Comparison of ENCODE assay signal across 8 cellular contexts in the genomic region with DNA sequence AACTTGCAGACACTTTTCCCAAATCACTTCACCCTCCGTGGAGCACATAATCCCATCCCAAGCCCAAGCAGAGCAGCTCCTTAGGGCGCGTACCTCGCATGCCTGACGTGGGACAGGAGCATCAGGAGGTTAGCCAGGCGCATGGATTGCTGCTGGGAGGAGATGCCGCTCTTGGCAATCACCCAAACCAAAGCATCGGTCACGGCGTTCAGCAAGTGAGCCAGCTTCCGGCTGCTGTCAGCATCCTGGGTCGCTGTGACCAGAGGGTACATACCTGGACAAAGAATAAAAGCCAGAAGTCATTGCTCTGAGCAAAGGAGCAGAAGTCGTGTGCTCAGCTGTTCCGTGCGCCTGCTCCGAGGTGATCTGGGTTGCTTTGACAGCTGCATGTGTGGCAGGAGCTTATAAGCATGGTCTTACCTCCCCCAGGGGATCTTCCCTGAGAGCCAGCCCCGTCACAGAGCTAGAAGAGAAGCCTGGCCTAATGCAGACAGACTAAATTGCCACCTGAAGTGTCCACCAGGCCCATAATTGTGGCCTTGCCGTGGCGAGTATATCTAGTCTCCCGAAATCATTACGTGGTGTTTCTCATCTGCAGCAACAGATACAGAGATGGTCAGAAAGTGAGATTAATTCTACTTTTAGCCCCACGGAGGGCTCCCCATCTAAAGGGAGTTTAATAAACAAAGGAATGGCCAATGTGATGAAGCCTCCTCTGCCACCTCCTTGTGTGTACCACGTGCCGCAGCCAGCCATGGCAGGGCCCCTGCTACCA. TPM values are rescaled to one million over a fixed set of nuclear protein-coding genes. Genes with fewer than 3 reads are reported as not detected.
DNase-seq lines count a peak whose midpoint lies in the region; ATAC-seq and TF ChIP-seq lines count a peak whose summit lies in the region.

No MANE protein-coding gene starts in this region.

- H3K27ac ChIP-seq in OCI-LY3 (ENCODE audit: low read length) = peak overlapping the region; percentile 90

- H3K4me2 ChIP-seq in OCI-LY3 (ENCODE audit: low read length) = peak overlapping the region; percentile 93

- H3K27me3 ChIP-seq in OCI-LY3 (ENCODE audit: low read depth, low read length) = peaks cover 8% of the 10 kb centered on the region

- intact Hi-C loops in lower leg skin (cut with DNase I; ENCODE audit: low total_unique reads) = no loop called here

- no peaks in the 10 kb centered on the region for H3K79me2 ChIP-seq in OCI-LY3 (ENCODE audit: low read length)

- H2AFZ ChIP-seq in OCI-LY3 (ENCODE audit: low read depth, low read length) = peak overlapping the region; percentile 37; the same call in 1 of the 2 replicates

- H3K9ac ChIP-seq in OCI-LY3 (ENCODE audit: low read length) = peak overlapping the region; percentile 52

- ATAC-seq in HG02759 (IDR thresholded peaks at IDR 0.05; ENCODE audit: unreplicated experiment) (peak; percentile 1), HG02623 (IDR thresholded peaks at IDR 0.05; ENCODE audit: unreplicated experiment) (no peak)

- no peaks in the 10 kb centered on the region for H4K20me1 ChIP-seq in OCI-LY3 (ENCODE audit: insufficient read depth, low read length)

- 52 to 66% methylated on average over 24 of the region's 24 CpGs for WGBS in lower leg skin, 2 donors

- peak; percentile 76 for DNase-seq in DMS79 (lab: John Stamatoyannopoulos, UW)
- peak; percentile 86 for DNase-seq in glomerular visceral epithelial cell (ENCODE audit: extremely low spot score)
- DNase-seq in MV-4-11 (lab: John Stamatoyannopoulos, UW) = no peak
- DNase-seq in lower leg skin (ENCODE audit: low spot score in 2 of 2) = no peak
- no peak for DNase-seq in iPS-NIHi7 (ENCODE audit: extremely low spot score)

- H3K36me3 ChIP-seq in OCI-LY3 (replicated peaks; ENCODE audit: low read depth, low read length) = no peaks in the 10 kb centered on the region

- TF ChIP-seq POLR2A in lower leg skin (IDR thresholded peaks at IDR 0.05) = no peak

- H3K4me3 ChIP-seq in OCI-LY3 (ENCODE audit: low read length) (peak overlapping the region; percentile 70), lower leg skin (ENCODE audit: low read depth, poor library complexity, severe bottlenecking) (no peak overlapping the region)

- TF ChIP-seq CTCF in OCI-LY3 (IDR thresholded peaks at IDR 0.05; ENCODE audit: low read depth, low read length) (no peak), lower leg skin (IDR thresholded peaks at IDR 0.05) (no peak)

- H3K9me3 ChIP-seq in OCI-LY3 (ENCODE audit: insufficient read depth, low read length) = no peaks in the 10 kb centered on the region

- H3K4me1 ChIP-seq in OCI-LY3 (ENCODE audit: low read length) = peaks cover 55% of the 10 kb centered on the region

RNA-seq across cellular contexts. Expression of gene ESR2, which starts 59.1 kb away (rescaled TPM):
- under 1 TPM; 0.08 to 0.65 (median 0.22) TPM for total RNA-seq in lower leg skin

Comparison
In these comparisons a context has a peak if more than half of its experiments do, and no peak if none do; other contexts are left out.
1. DNase-seq: peak in DMS79 (single experiment) and glomerular visceral epithelial cell (single experiment); none in MV-4-11 (single experiment), lower leg skin (0 of 2) and iPS-NIHi7 (single experiment).